Comparison of ENCODE assay signal across 15 cellular contexts in the genomic region with DNA sequence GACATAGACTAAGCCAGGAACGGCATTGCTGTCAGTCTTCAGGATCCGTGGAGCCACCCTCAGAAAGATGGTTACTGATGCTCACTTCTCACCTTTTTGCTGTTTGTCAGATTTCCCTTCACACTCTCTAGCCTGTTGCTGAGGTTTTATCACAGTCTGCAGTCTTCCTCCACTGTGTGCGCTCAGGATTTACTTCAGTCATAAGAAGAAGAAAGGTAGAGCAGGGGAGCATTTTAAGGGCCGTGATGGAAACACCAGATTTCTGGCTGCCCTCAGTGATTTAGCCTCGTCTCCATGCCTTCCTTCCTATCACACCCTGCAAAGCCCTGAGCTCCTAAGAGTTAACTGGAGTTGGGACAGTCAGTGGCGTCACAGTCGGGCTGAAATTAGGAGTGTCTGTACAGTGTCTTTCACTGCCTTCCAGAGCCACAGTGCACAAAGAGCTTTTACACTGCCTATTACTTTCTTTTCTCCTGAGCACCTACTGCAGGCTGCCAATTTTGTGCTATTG. TPM values are rescaled to one million over a fixed set of nuclear protein-coding genes. Genes with fewer than 3 reads are reported as not detected.
DNase-seq lines count a peak whose midpoint lies in the region; ATAC-seq and TF ChIP-seq lines count a peak whose summit lies in the region.
"Had no signal": no experiment of that assay in that cellular context is flagged by ENCODE, and none has a peak within 500 bp of the region (broad histone marks: within the 10 kb centered on the region; RNA-seq: fewer than 3 reads in every experiment).

No MANE protein-coding gene starts in this region.

- no peak overlapping the region for H3K27ac ChIP-seq in right cardiac atrium (ENCODE audit: low read length)
- H3K27ac ChIP-seq in stomach smooth muscle (ENCODE audit: low read length): peak overlapping the region; percentile 3
- no peak overlapping the region for H3K27ac ChIP-seq in gastrocnemius medialis
- H3K27ac ChIP-seq: epithelial cell of prostate had no signal

- peak overlapping the region; percentile 42 for H3K27ac Mint-ChIP-seq in activated naive CD4-positive, alpha-beta T cell treated with anti-CD3 and anti-CD28 coated beads for 36 hours
- peak overlapping the region; percentile 56 for H3K27ac Mint-ChIP-seq in activated T-helper 2 cell treated with anti-CD3 and anti-CD28 coated beads, Interferon-gamma antibody, Interleukin-2, Interleukin-4, amounts not matched to agents 10 μg/mL and 5 μg/mL and 100 μg/mL, durations not matched to agents 14 hours and 24 hours and 36 hours
- H3K27ac Mint-ChIP-seq: HFFc6 had no signal

- ATAC-seq in right cardiac atrium (peak; percentile 76 to 77), gastrocnemius medialis (no peak), GM18505 (IDR thresholded peaks at IDR 0.05; ENCODE audit: unreplicated experiment) (no peak)

- peaks cover 88% of the 10 kb centered on the region for H3K4me1 Mint-ChIP-seq in activated naive CD4-positive, alpha-beta T cell treated with anti-CD3 and anti-CD28 coated beads for 36 hours (ENCODE audit: low read depth)
- peaks cover 72% of the 10 kb centered on the region for H3K4me1 Mint-ChIP-seq in activated T-helper 2 cell treated with anti-CD3 and anti-CD28 coated beads, Interferon-gamma antibody, Interleukin-2, Interleukin-4, amounts not matched to agents 10 μg/mL and 5 μg/mL and 100 μg/mL, durations not matched to agents 14 hours and 24 hours and 36 hours (ENCODE audit: low read depth)

- H3K4me1 ChIP-seq in right cardiac atrium (ENCODE audit: control insufficient read depth, insufficient read depth, low read length) (no peaks in the 10 kb centered on the region), stomach smooth muscle (ENCODE audit: control insufficient read depth, insufficient read depth, low read length) (peaks cover 2% of the 10 kb centered on the region), gastrocnemius medialis (peaks cover 9 to 15% of the 10 kb centered on the region in 2 donors)

- H3K9me3 Mint-ChIP-seq in activated naive CD4-positive, alpha-beta T cell treated with anti-CD3 and anti-CD28 coated beads for 36 hours: no peaks in the 10 kb centered on the region
- H3K9me3 Mint-ChIP-seq in activated T-helper 2 cell treated with anti-CD3 and anti-CD28 coated beads, Interferon-gamma antibody, Interleukin-2, Interleukin-4, amounts not matched to agents 10 μg/mL and 5 μg/mL and 100 μg/mL, durations not matched to agents 14 hours and 24 hours and 36 hours: no peaks in the 10 kb centered on the region
- H3K9me3 Mint-ChIP-seq: HFFc6 had no signal

- intact Hi-C loops in activated naive CD4-positive, alpha-beta T cell treated with anti-CD3 and anti-CD28 coated beads for 36 hours (cut with micrococcal nuclease): loop anchor here (1.0 to 2.0 kb wide), 3 partner anchors 10 to 190 kb away; no protein-coding TSS in a partner anchor
- intact Hi-C loops in activated T-helper 2 cell treated with anti-CD3 and anti-CD28 coated beads, Interferon-gamma antibody, Interleukin-2, Interleukin-4, amounts not matched to agents 10 μg/mL and 5 μg/mL and 100 μg/mL, durations not matched to agents 14 hours and 24 hours and 36 hours (cut with micrococcal nuclease): no loop called here
- intact Hi-C loops in right cardiac atrium (cut with DNase I): no loop called here
- intact Hi-C loops in gastrocnemius medialis (cut with DNase I; ENCODE audit: low total_unique reads): loop anchor here (10.0 kb wide), 1 partner anchor 92 kb away; no protein-coding TSS in a partner anchor
- intact Hi-C loops in posterior cingulate gyrus (cut with DNase I): no loop called here

- in situ Hi-C loops in gastrocnemius medialis (cut with MboI; ENCODE audit: low sequenced_read_pairs in 4 of 4): no loop called here

- no peak for TF ChIP-seq CTCF in gastrocnemius medialis (IDR thresholded peaks at IDR 0.05 in 4 of 5, conservative IDR thresholded peaks at IDR 0.05 in 1 of 5)

- H3K4me3 ChIP-seq in right cardiac atrium (ENCODE audit: low read length): no peak overlapping the region
- no peak overlapping the region for H3K4me3 ChIP-seq in stomach smooth muscle (ENCODE audit: low read length in 2 of 2)
- no peak overlapping the region for H3K4me3 ChIP-seq in gastrocnemius medialis

- 68% methylated on average over 7 of the region's 7 CpGs for WGBS in right cardiac atrium

- CTCF ChIA-PET in activated naive CD4-positive, alpha-beta T cell treated with anti-CD3 and anti-CD28 coated beads for 36 hours (lab: Charles Lee): interaction anchor here (0.6 to 3.7 kb wide), 12 partner anchors 11 to 190 kb away, joined by 3 to 20 read pairs (median 3); no protein-coding TSS in a partner anchor

- no peak overlapping the region for H3K9ac ChIP-seq in stomach smooth muscle (ENCODE audit: low read length in 2 of 2)

- DNase-seq in activated naive CD4-positive, alpha-beta T cell treated with anti-CD3 and anti-CD28 coated beads for 36 hours: no peak
- DNase-seq in activated naive CD4-positive, alpha-beta T cell treated with anti-CD3 and anti-CD28 coated beads, Interleukin-2, amount 50 U/mL, for 16 hours: no peak
- DNase-seq in activated T-helper 2 cell treated with anti-CD3 and anti-CD28 coated beads, Interferon-gamma antibody, Interleukin-2, Interleukin-4, amounts not matched to agents 10 μg/mL and 5 μg/mL and 100 μg/mL, durations not matched to agents 14 hours and 24 hours and 36 hours (ENCODE audit: low spot score): no peak
- DNase-seq in right cardiac atrium (no peak), gastrocnemius medialis (no peak), posterior cingulate gyrus (no peak)
- DNase-seq: caudate nucleus; HFFc6; NCI-H2081 treated with DMSO at 0.1 percent for 48 hours; SIG-M5; stimulated activated CD4-positive, alpha-beta T cell treated with anti-CD3 and anti-CD28 coated beads, Interleukin-12 subunit alpha, Interleukin-12 subunit beta, amount 100 ng/mL, for 4 hours; trophoblast cell had no signal

- peak overlapping the region; percentile 28 for H3K4me3 Mint-ChIP-seq in activated naive CD4-positive, alpha-beta T cell treated with anti-CD3 and anti-CD28 coated beads for 36 hours
- H3K4me3 Mint-ChIP-seq in activated T-helper 2 cell treated with anti-CD3 and anti-CD28 coated beads, Interferon-gamma antibody, Interleukin-2, Interleukin-4, amounts not matched to agents 10 μg/mL and 5 μg/mL and 100 μg/mL, durations not matched to agents 14 hours and 24 hours and 36 hours (ENCODE audit: low read depth): peak overlapping the region; percentile 50
- H3K4me3 Mint-ChIP-seq: HFFc6 had no signal

- peaks cover 32% of the 10 kb centered on the region for H3K36me3 Mint-ChIP-seq in activated naive CD4-positive, alpha-beta T cell treated with anti-CD3 and anti-CD28 coated beads for 36 hours (ENCODE audit: low read depth)
- H3K36me3 Mint-ChIP-seq in activated T-helper 2 cell treated with anti-CD3 and anti-CD28 coated beads, Interferon-gamma antibody, Interleukin-2, Interleukin-4, amounts not matched to agents 10 μg/mL and 5 μg/mL and 100 μg/mL, durations not matched to agents 14 hours and 24 hours and 36 hours (ENCODE audit: low read depth): peaks cover 66% of the 10 kb centered on the region

- peaks cover 0 to 3% of the 10 kb centered on the region in 2 donors for H3K36me3 ChIP-seq in stomach smooth muscle (ENCODE audit: control insufficient read depth in 2 of 2, insufficient read depth in 2 of 2, low read length in 2 of 2)
- H3K36me3 ChIP-seq in gastrocnemius medialis: peaks cover 0 to 22% of the 10 kb centered on the region in 2 donors

- H3K9me3 ChIP-seq in right cardiac atrium (ENCODE audit: control insufficient read depth, low read length) (no peaks in the 10 kb centered on the region), stomach smooth muscle (ENCODE audit: control insufficient read depth in 2 of 2, low read length in 2 of 2) (no peaks in the 10 kb centered on the region), gastrocnemius medialis (no peaks in the 10 kb centered on the region)

- no peaks in the 10 kb centered on the region for H3K27me3 Mint-ChIP-seq in activated naive CD4-positive, alpha-beta T cell treated with anti-CD3 and anti-CD28 coated beads for 36 hours (ENCODE audit: low read depth)
- no peaks in the 10 kb centered on the region for H3K27me3 Mint-ChIP-seq in activated T-helper 2 cell treated with anti-CD3 and anti-CD28 coated beads, Interferon-gamma antibody, Interleukin-2, Interleukin-4, amounts not matched to agents 10 μg/mL and 5 μg/mL and 100 μg/mL, durations not matched to agents 14 hours and 24 hours and 36 hours (ENCODE audit: low read depth)

- H3K27me3 ChIP-seq in right cardiac atrium (ENCODE audit: control insufficient read depth, insufficient read depth) (no peaks in the 10 kb centered on the region), stomach smooth muscle (ENCODE audit: control insufficient read depth in 1 of 2, insufficient read depth in 2 of 2, low read length in 2 of 2) (no peaks in the 10 kb centered on the region), gastrocnemius medialis (no peaks in the 10 kb centered on the region)

- TF ChIP-seq POLR2A in gastrocnemius medialis (IDR thresholded peaks at IDR 0.05) (no peak), GM18505 (IDR thresholded peaks at IDR 0.05; ENCODE audit: borderline replicate concordance, extremely low read depth, insufficient read depth, insufficient read length) (no peak)

RNA-seq across cellular contexts. Expression of a gene that starts 60.0 kb away (rescaled TPM):
- total RNA-seq in activated naive CD4-positive, alpha-beta T cell treated with anti-CD3 and anti-CD28 coated beads for 36 hours: 10 to 100 TPM; 37.4 to 38.8 TPM
- total RNA-seq in activated T-helper 2 cell treated with anti-CD3 and anti-CD28 coated beads, Interferon-gamma antibody, Interleukin-2, Interleukin-4, amounts not matched to agents 10 μg/mL and 5 μg/mL and 100 μg/mL, durations not matched to agents 14 hours and 24 hours and 36 hours: 143 and 147 TPM in 2 replicates
- total RNA-seq in right cardiac atrium: 10 to 100 TPM in 2 of 4 donors, 1 to 10 TPM in 2; 9.7 to 20.7 (median 13.5) TPM
- 14.5 TPM for polyA plus RNA-seq in right cardiac atrium
- 1 to 10 TPM in 3 of 4 donors, under 1 TPM in 1; 0.49 to 3.4 (median 2.5) TPM for total RNA-seq in gastrocnemius medialis

Comparison
In these comparisons a context has a peak if more than half of its experiments do, and no peak if none do; other contexts are left out.
1. ATAC-seq: peak in right cardiac atrium (2 of 2); none in gastrocnemius medialis (0 of 2) and GM18505 (single experiment).
2. intact Hi-C loops: an anchor here in activated naive CD4-positive, alpha-beta T cell treated with anti-CD3 and anti-CD28 coated beads for 36 hours (1.0 to 2.0 kb wide) and gastrocnemius medialis (10.0 kb wide); none called in activated T-helper 2 cell treated with anti-CD3 and anti-CD28 coated beads, Interferon-gamma antibody, Interleukin-2, Interleukin-4, amounts not matched to agents 10 μg/mL and 5 μg/mL and 100 μg/mL, durations not matched to agents 14 hours and 24 hours and 36 hours, right cardiac atrium and posterior cingulate gyrus.